ENCODE assay signal across 9 cellular contexts in the genomic region with DNA sequence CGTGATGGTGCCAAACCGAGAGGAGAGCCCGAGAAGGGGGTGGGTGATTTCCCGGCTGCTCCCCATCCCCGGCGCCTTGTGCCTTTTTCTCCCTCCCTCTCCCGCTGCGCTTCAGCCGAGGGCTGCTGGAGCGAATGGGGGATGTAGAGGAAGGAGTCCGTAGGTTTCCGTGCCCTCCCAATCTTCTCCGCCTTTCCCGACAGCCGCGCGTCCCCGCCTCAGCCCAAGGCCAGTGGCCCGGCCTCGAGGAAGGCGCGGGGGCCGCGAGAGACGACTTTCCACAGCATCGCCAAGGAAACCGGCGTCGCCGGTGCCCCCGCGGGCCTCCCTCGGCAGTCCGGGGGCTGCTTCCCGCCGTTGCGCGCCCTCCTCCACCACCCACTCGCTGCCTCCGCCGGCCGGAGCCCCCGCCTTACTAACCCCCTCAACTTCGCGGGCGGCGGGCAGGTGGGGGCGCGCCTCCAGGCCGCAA. TPM values are rescaled to one million over a fixed set of nuclear protein-coding genes. Genes with fewer than 3 reads are reported as not detected.
A peak's percentile ranks its signal among the peaks of the same experiment; 100 is the strongest.
DNase-seq lines count a peak whose midpoint lies in the region; FAIRE-seq and TF ChIP-seq lines count a peak whose summit lies in the region.
"Had no signal": no experiment of that assay in that cellular context is flagged by ENCODE, and none has a peak within 500 bp of the region (broad histone marks: within the 10 kb centered on the region; RNA-seq: fewer than 3 reads in every experiment).

No MANE protein-coding gene starts in this region.

- DNase-seq in DMS 273 (lab: John Stamatoyannopoulos, UW; ENCODE audit: unreplicated experiment) (peak; percentile 45), DMS 273 treated with DMSO at 0.1 percent for 48 hours (lab: John Stamatoyannopoulos, UW) (no peak), keratinocyte (ENCODE audit: low read depth, low spot score) (no peak), hypothalamus (lab: John Stamatoyannopoulos, UW) (no peak), NCI-H446 (lab: John Stamatoyannopoulos, UW) (no peak), GF-D8 (lab: John Stamatoyannopoulos, UW) (no peak)
- peak; percentile 35 for DNase-seq in activated naive CD4-positive, alpha-beta T cell treated with anti-CD3 and anti-CD28 coated beads, Interleukin-2, amount 10 ng/mL, durations not matched to agents 7 days and 5 days

- FAIRE-seq in keratinocyte (lab: Jason Lieb, UNC): no peak

- H3K27ac Mint-ChIP-seq in activated naive CD4-positive, alpha-beta T cell treated with anti-CD3 and anti-CD28 coated beads, Interleukin-2, amount 10 ng/mL, durations not matched to agents 7 days and 5 days: peak overlapping the region; percentile 39
- peak overlapping the region; percentile 99 for H3K27ac Mint-ChIP-seq in stimulated activated naive CD8-positive, alpha-beta T cell treated with anti-CD3 and anti-CD28 coated beads, Interleukin-15, Interleukin-2, amounts not matched to agents 100 ng/mL and 50 ng/mL, for 24 hours

- peaks cover 32% of the 10 kb centered on the region for H3K4me1 ChIP-seq in keratinocyte (ENCODE audit: control insufficient read depth, extremely low read depth, insufficient read depth, low read length)

- no peak overlapping the region for H3K9ac ChIP-seq in keratinocyte (ENCODE audit: control insufficient read depth, extremely low read depth, insufficient read depth, low read length)

- peak overlapping the region; percentile 98 for H3K4me2 ChIP-seq in keratinocyte (ENCODE audit: control insufficient read depth, extremely low read depth, insufficient read depth, low read depth, low read length)

- peak overlapping the region; percentile 9 for H2AFZ ChIP-seq in keratinocyte (ENCODE audit: control insufficient read depth, low read length)

- TF ChIP-seq CTCF in keratinocyte (optimal IDR thresholded peaks at IDR 0.05 in 1 of 3, IDR thresholded peaks at IDR 0.05 in 1 of 3, conservative IDR thresholded peaks at IDR 0.05 in 1 of 3; ENCODE audit: extremely low read depth in 1 of 3, insufficient read depth in 2 of 3, low read length in 3 of 3): no peak

- H3K4me3 Mint-ChIP-seq in activated naive CD4-positive, alpha-beta T cell treated with anti-CD3 and anti-CD28 coated beads, Interleukin-2, amount 10 ng/mL, durations not matched to agents 7 days and 5 days: peak overlapping the region; percentile 88
- peak overlapping the region; percentile 93 for H3K4me3 Mint-ChIP-seq in stimulated activated naive CD8-positive, alpha-beta T cell treated with anti-CD3 and anti-CD28 coated beads, Interleukin-15, Interleukin-2, amounts not matched to agents 100 ng/mL and 50 ng/mL, for 24 hours

- no peaks in the 10 kb centered on the region for H3K9me3 Mint-ChIP-seq in activated naive CD4-positive, alpha-beta T cell treated with anti-CD3 and anti-CD28 coated beads, Interleukin-2, amount 10 ng/mL, durations not matched to agents 7 days and 5 days
- H3K9me3 Mint-ChIP-seq in stimulated activated naive CD8-positive, alpha-beta T cell treated with anti-CD3 and anti-CD28 coated beads, Interleukin-15, Interleukin-2, amounts not matched to agents 100 ng/mL and 50 ng/mL, for 24 hours: no peaks in the 10 kb centered on the region

- no peaks in the 10 kb centered on the region for H3K79me2 ChIP-seq in keratinocyte (ENCODE audit: control insufficient read depth, insufficient read depth, low read length)

- peaks cover 11% of the 10 kb centered on the region for H3K36me3 Mint-ChIP-seq in activated naive CD4-positive, alpha-beta T cell treated with anti-CD3 and anti-CD28 coated beads, Interleukin-2, amount 10 ng/mL, durations not matched to agents 7 days and 5 days
- peaks cover 56% of the 10 kb centered on the region for H3K36me3 Mint-ChIP-seq in stimulated activated naive CD8-positive, alpha-beta T cell treated with anti-CD3 and anti-CD28 coated beads, Interleukin-15, Interleukin-2, amounts not matched to agents 100 ng/mL and 50 ng/mL, for 24 hours (ENCODE audit: low read depth)

- no peaks in the 10 kb centered on the region for H3K9me3 ChIP-seq in keratinocyte (ENCODE audit: control insufficient read depth, low read depth, low read length)

- H3K36me3 ChIP-seq in keratinocyte (ENCODE audit: control insufficient read depth in 2 of 2, extremely low read depth in 1 of 2, insufficient read depth in 2 of 2, low read length in 2 of 2): no peaks in the 10 kb centered on the region

- H3K27me3 Mint-ChIP-seq in activated naive CD4-positive, alpha-beta T cell treated with anti-CD3 and anti-CD28 coated beads, Interleukin-2, amount 10 ng/mL, durations not matched to agents 7 days and 5 days: peaks cover 73% of the 10 kb centered on the region
- H3K27me3 Mint-ChIP-seq in stimulated activated naive CD8-positive, alpha-beta T cell treated with anti-CD3 and anti-CD28 coated beads, Interleukin-15, Interleukin-2, amounts not matched to agents 100 ng/mL and 50 ng/mL, for 24 hours: peaks cover 6% of the 10 kb centered on the region

- H3K4me1 Mint-ChIP-seq in activated naive CD4-positive, alpha-beta T cell treated with anti-CD3 and anti-CD28 coated beads, Interleukin-2, amount 10 ng/mL, durations not matched to agents 7 days and 5 days: peaks cover 53% of the 10 kb centered on the region
- peaks cover 69% of the 10 kb centered on the region for H3K4me1 Mint-ChIP-seq in stimulated activated naive CD8-positive, alpha-beta T cell treated with anti-CD3 and anti-CD28 coated beads, Interleukin-15, Interleukin-2, amounts not matched to agents 100 ng/mL and 50 ng/mL, for 24 hours (ENCODE audit: low read depth)

- CTCF ChIA-PET in activated naive CD4-positive, alpha-beta T cell treated with anti-CD3 and anti-CD28 coated beads, Interleukin-2, amount 10 ng/mL, durations not matched to agents 7 days and 5 days (lab: Charles Lee): interaction anchor here (1.0 kb wide), 1 partner anchor 199 kb away, joined by 3 read pairs; no protein-coding TSS in a partner anchor

- H3K4me3 ChIP-seq in keratinocyte (ENCODE audit: control insufficient read depth in 2 of 3, extremely low read depth in 1 of 3, insufficient read depth in 2 of 3, low read depth in 1 of 3, low read length in 3 of 3): peak overlapping the region; percentile 21 to 94 (median 92)

- peaks cover 43% of the 10 kb centered on the region for H3K27me3 ChIP-seq in keratinocyte (ENCODE audit: control insufficient read depth, extremely low read depth, insufficient read depth, low read length)

- no peaks in the 10 kb centered on the region for H4K20me1 ChIP-seq in keratinocyte (ENCODE audit: control insufficient read depth, extremely low read depth, insufficient read depth, low read length)

- H3K9me1 ChIP-seq in keratinocyte (ENCODE audit: control insufficient read depth, extremely low read depth, insufficient read depth, low read length): no peaks in the 10 kb centered on the region

- dilution Hi-C loops in keratinocyte (cut with MboI; ENCODE audit: extremely low pct_ligation_motif_present, low sequenced_read_pairs): loop anchor here (25.0 kb wide), 1 partner anchor 203 kb away; no protein-coding TSS in a partner anchor

- H3K27ac ChIP-seq in keratinocyte (ENCODE audit: control insufficient read depth, insufficient read depth, low read length): no peak overlapping the region
- H3K27ac ChIP-seq: 22Rv1 had no signal

RNA-seq across cellular contexts. Expression of a gene that starts 1.2 kb away (rescaled TPM):
- polyA plus RNA-seq in keratinocyte: 0.09 to 0.39 TPM (median 0.22 TPM) in 3 replicates
- 1.1 TPM for polyA plus RNA-seq in keratinocyte (2011; ENCODE audit: low read depth)
- polyA plus RNA-seq in keratinocyte (2011; cell fraction: cytosol; rRNA removed): 0.06 and 0.10 TPM in 2 replicates
- polyA plus RNA-seq in keratinocyte (2011; cell fraction: nucleus; rRNA removed): 0.19 TPM in 2 replicates
- 0.05 and 1.6 TPM in 2 replicates for polyA plus RNA-seq in keratinocyte (2012; ENCODE audit: low replicate concordance)
- polyA minus RNA-seq in keratinocyte: 0.13 to 0.16 TPM in 2 of 3 replicates, not detected in the other
- not detected for polyA minus RNA-seq in keratinocyte (2011; cell fraction: cytosol; rRNA and poly(A)+ RNA removed)
- 0.32 TPM in 1 of 2 replicates, not detected in the other for polyA minus RNA-seq in keratinocyte (2011; cell fraction: nucleus; rRNA and poly(A)+ RNA removed)

RNA-seq across cellular contexts. Expression of a gene that starts 10.4 kb away (rescaled TPM):
- 9.6 to 16.5 TPM (median 13.2 TPM) in 3 replicates for polyA plus RNA-seq in keratinocyte
- polyA plus RNA-seq in keratinocyte (2011; ENCODE audit: low read depth): 2.5 TPM
- polyA plus RNA-seq in keratinocyte (2011; cell fraction: cytosol; rRNA removed): 11.8 and 19.8 TPM in 2 replicates
- 10.4 and 11.2 TPM in 2 replicates for polyA plus RNA-seq in keratinocyte (2011; cell fraction: nucleus; rRNA removed)
- polyA plus RNA-seq in keratinocyte (2012; ENCODE audit: low replicate concordance): 7.6 and 10.9 TPM in 2 replicates
- polyA minus RNA-seq in keratinocyte: 4.8 to 9.7 TPM (median 7.2 TPM) in 3 replicates
- 26.9 TPM for polyA minus RNA-seq in keratinocyte (2011; cell fraction: cytosol; rRNA and poly(A)+ RNA removed)
- 7.0 and 7.9 TPM in 2 replicates for polyA minus RNA-seq in keratinocyte (2011; cell fraction: nucleus; rRNA and poly(A)+ RNA removed)

Comparison
In these comparisons a context has a peak if more than half of its experiments do, and no peak if none do; other contexts are left out.
1. DNase-seq: peak in DMS 273 (single experiment) and activated naive CD4-positive, alpha-beta T cell treated with anti-CD3 and anti-CD28 coated beads, Interleukin-2, amount 10 ng/mL, durations not matched to agents 7 days and 5 days (single experiment); none in DMS 273 treated with DMSO at 0.1 percent for 48 hours (single experiment), keratinocyte (single experiment), hypothalamus (0 of 51), NCI-H446 (0 of 2) and GF-D8 (single experiment).